In genomic region chr18:8949206-8949605, GRCh38 we compare ENCODE assay signal across 11 cellular contexts.
A peak's percentile ranks its signal among the peaks of the same experiment; 100 is the strongest.
DNase-seq lines count a peak whose midpoint lies in the region; ATAC-seq and TF ChIP-seq lines count a peak whose summit lies in the region.
"Had no signal": no experiment of that assay in that cellular context is flagged by ENCODE, and none has a peak within 500 bp of the region (broad histone marks: within the 10 kb centered on the region; RNA-seq: fewer than 3 reads in every experiment).

No MANE protein-coding gene starts in this region.

- peaks cover 47% of the 10 kb centered on the region for H3K4me1 Mint-ChIP-seq in stimulated activated memory B cell treated with anti-CD40 and anti-IgM and Interleukin-4, amounts not matched to agents 10 μg/mL and 1 μg/mL and 100 μg/mL, for 72 hours

- peak overlapping the region; percentile 86 for H3K27ac ChIP-seq in fibroblast of lung (ENCODE audit: insufficient read depth, low read length)

- H3K9me3 Mint-ChIP-seq in stimulated activated memory B cell treated with anti-CD40 and anti-IgM and Interleukin-4, amounts not matched to agents 10 μg/mL and 1 μg/mL and 100 μg/mL, for 72 hours = peaks cover 3% of the 10 kb centered on the region

- peak overlapping the region; percentile 45 for H3K9ac ChIP-seq in fibroblast of lung (ENCODE audit: insufficient read depth, low read length)

- TF ChIP-seq CTCF in fibroblast of lung (conservative IDR thresholded peaks at IDR 0.05 in 1 of 2, IDR thresholded peaks at IDR 0.05 in 1 of 2; ENCODE audit: low read depth in 1 of 2, low read length in 2 of 2) (no peak), GM13977 (IDR thresholded peaks at IDR 0.05; ENCODE audit: extremely low read depth, insufficient read depth, missing control alignments) (no peak)

- H3K36me3 Mint-ChIP-seq in stimulated activated memory B cell treated with anti-CD40 and anti-IgM and Interleukin-4, amounts not matched to agents 10 μg/mL and 1 μg/mL and 100 μg/mL, for 72 hours = no peaks in the 10 kb centered on the region

- no peaks in the 10 kb centered on the region for H3K27me3 Mint-ChIP-seq in stimulated activated memory B cell treated with anti-CD40 and anti-IgM and Interleukin-4, amounts not matched to agents 10 μg/mL and 1 μg/mL and 100 μg/mL, for 72 hours

- H3K4me3 Mint-ChIP-seq in stimulated activated memory B cell treated with anti-CD40 and anti-IgM and Interleukin-4, amounts not matched to agents 10 μg/mL and 1 μg/mL and 100 μg/mL, for 72 hours = no peak overlapping the region

- H2AFZ ChIP-seq in fibroblast of lung (ENCODE audit: low read length) = peak overlapping the region; percentile 21

- peaks cover 2% of the 10 kb centered on the region for H3K9me3 ChIP-seq in fibroblast of lung (ENCODE audit: control insufficient read depth, insufficient read depth, low read depth, low read length)

- H3K79me2 ChIP-seq in fibroblast of lung (ENCODE audit: control insufficient read depth, insufficient read depth, low read length) = no peaks in the 10 kb centered on the region

- H3K4me2 ChIP-seq in fibroblast of lung (ENCODE audit: extremely low read depth, insufficient read depth, low read length) = peak overlapping the region; percentile 48

- DNase-seq in NCI-H1436 (lab: John Stamatoyannopoulos, UW) = peak; percentile 32
- no peak for DNase-seq in NCI-H1436 treated with DMSO at 0.1 percent for 48 hours (lab: John Stamatoyannopoulos, UW)
- DNase-seq in NCI-H524 treated with DMSO at 0.1 percent for 48 hours (lab: John Stamatoyannopoulos, UW) = peak; percentile 64
- peak in 1 of 2 donors; percentile 57 for DNase-seq in fibroblast of lung (ENCODE audit: low read depth in 2 of 2)
- no peak for DNase-seq in activated T-cell treated with anti-CD3 and anti-CD28 coated beads for 4 hours
- no peak for DNase-seq in GM13977 (ENCODE audit: low spot score)
- DNase-seq: activated naive CD4-positive, alpha-beta T cell treated with Interleukin-2 at 50 U/mL for 16 hours; NCI-H2029 had no signal

- H3K4me1 ChIP-seq in fibroblast of lung (ENCODE audit: control insufficient read depth, extremely low read depth, insufficient read depth, low read length) = peaks cover 25% of the 10 kb centered on the region

- H3K27ac Mint-ChIP-seq in stimulated activated memory B cell treated with anti-CD40 and anti-IgM and Interleukin-4, amounts not matched to agents 10 μg/mL and 1 μg/mL and 100 μg/mL, for 72 hours = peak overlapping the region; percentile 43

- ATAC-seq in stimulated activated memory B cell treated with anti-CD40 and anti-IgM and Interleukin-4, amounts not matched to agents 10 μg/mL and 1 μg/mL and 100 μg/mL, for 72 hours = no peak
- ATAC-seq in HG03025 (IDR thresholded peaks at IDR 0.05; ENCODE audit: low FRiP score, unreplicated experiment) = no peak
- ATAC-seq: GM12878 had no signal

- no peaks in the 10 kb centered on the region for H3K27me3 ChIP-seq in fibroblast of lung (ENCODE audit: control insufficient read depth, insufficient read depth, low read length)

- no peaks in the 10 kb centered on the region for H4K20me1 ChIP-seq in fibroblast of lung (ENCODE audit: control insufficient read depth, extremely low read depth, insufficient read depth, low read length)

- H3K36me3 ChIP-seq in fibroblast of lung (ENCODE audit: control insufficient read depth, insufficient read depth, low read length) = no peaks in the 10 kb centered on the region

- H3K4me3 ChIP-seq in fibroblast of lung (replicated peaks in 1 of 4; ENCODE audit: control extremely low read depth in 1 of 4, insufficient read depth in 1 of 4, low read depth in 3 of 4, low read length in 4 of 4) = peak overlapping the region in 1 of 4 experiments; percentile 23
- H3K4me3 ChIP-seq: GM12878 had no signal

- in situ Hi-C loops in GM13977 (cut with MboI; ENCODE audit: low pct_unique_long_range_greater_than_20kb, low sequenced_read_pairs, unreplicated experiment) = no loop called here

Comparison
In these comparisons a context has a peak if more than half of its experiments do, and no peak if none do; other contexts are left out.
1. DNase-seq: peak in NCI-H1436 (single experiment) and NCI-H524 treated with DMSO at 0.1 percent for 48 hours (single experiment); none in NCI-H1436 treated with DMSO at 0.1 percent for 48 hours (single experiment), activated T-cell treated with anti-CD3 and anti-CD28 coated beads for 4 hours (single experiment) and GM13977 (single experiment).